In the genomic region with DNA sequence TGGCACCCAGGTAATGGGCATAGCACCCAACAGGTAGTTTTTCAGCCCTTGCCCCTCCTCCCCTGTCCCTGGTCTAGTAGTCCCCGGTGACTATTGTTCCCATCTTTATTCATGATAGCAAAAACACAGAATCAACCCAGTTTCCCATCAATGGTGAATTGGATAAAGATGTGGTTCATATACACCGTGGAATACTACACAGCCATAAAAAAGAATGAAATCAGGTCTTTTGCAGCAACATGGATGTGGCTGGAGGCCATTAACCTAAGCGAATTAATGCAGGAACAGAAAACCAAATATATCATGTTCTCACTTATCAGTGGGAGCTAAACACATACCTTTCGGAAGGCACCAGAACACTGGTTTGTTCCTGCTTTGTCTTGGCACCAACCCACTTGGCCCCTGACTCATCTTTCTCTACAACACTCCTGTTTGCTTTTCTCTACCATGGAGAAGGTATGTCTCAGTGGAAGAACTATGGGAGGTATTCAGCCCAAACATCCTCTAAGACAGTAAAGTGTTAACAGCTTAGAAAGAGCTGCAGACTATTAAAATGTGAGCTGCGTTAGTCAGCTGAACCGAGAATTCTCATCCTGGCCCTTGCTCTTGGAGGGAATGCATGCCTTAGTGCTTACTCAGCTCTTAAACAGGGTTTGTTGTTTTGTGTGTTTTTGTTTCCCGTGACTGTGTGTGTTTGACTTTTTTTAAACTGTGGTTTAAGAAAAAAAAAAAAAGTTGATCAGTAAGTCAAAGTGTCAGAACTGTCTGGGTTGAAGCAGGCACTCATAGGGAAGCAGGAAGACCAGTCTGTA, we compare ENCODE assay signal across 9 cellular contexts.
DNase-seq lines count a peak whose midpoint lies in the region; ATAC-seq and TF ChIP-seq lines count a peak whose summit lies in the region.
"Had no signal": no experiment of that assay in that cellular context is flagged by ENCODE, and none has a peak within 500 bp of the region (broad histone marks: within the 10 kb centered on the region; RNA-seq: fewer than 3 reads in every experiment).

No MANE protein-coding gene starts in this region.

- peak overlapping the region; percentile 80 to 95 (median 85) for H3K4me2 ChIP-seq in BLaER1 treated with 17β-estradiol and CSF1 and Interleukin-3, amounts not matched to agents 10 nM and 100 nM

- H3K27ac ChIP-seq in BLaER1 treated with 17β-estradiol and CSF1 and Interleukin-3, amounts not matched to agents 10 nM and 100 nM, result peak overlapping the region; percentile 45 to 75 (median 67); a peak in 20 of 22 replicates
- H3K27ac ChIP-seq in HUES6 (ENCODE audit: low read depth, low read length), result no peak overlapping the region; the same call in 1 of the 2 replicates
- H3K27ac ChIP-seq in right cardiac atrium (ENCODE audit: low read length), result peak overlapping the region; percentile 74
- H3K27ac ChIP-seq: HL-60 had no signal

- H3K27me3 ChIP-seq in BLaER1 treated with 17β-estradiol and CSF1 and Interleukin-3, amounts not matched to agents 10 nM and 100 nM, result no peaks in the 10 kb centered on the region
- H3K27me3 ChIP-seq in HUES6 (ENCODE audit: control insufficient read depth, insufficient read depth, low read length) (no peaks in the 10 kb centered on the region), adipocyte (replicated peaks; ENCODE audit: control insufficient read depth, insufficient read depth, low read length) (no peaks in the 10 kb centered on the region), right cardiac atrium (ENCODE audit: control insufficient read depth, insufficient read depth) (no peaks in the 10 kb centered on the region)

- DNase-seq in adipocyte (ENCODE audit: low read depth) (peak; percentile 94), right cardiac atrium (no peak), retinal pigment epithelial cell (ENCODE audit: low read depth) (peak; percentile 99), NCI-H345 (lab: John Stamatoyannopoulos, UW) (no peak)

- H3K36me3 ChIP-seq in BLaER1 treated with 17β-estradiol and CSF1 and Interleukin-3, amounts not matched to agents 10 nM and 100 nM, result 0 out of 22 replicates have a peak, but pooled peaks cover 0 to under 1% (median 0%) of the 10 kb centered on the region in 11 experiments
- H3K36me3 ChIP-seq in HUES6 (ENCODE audit: control insufficient read depth, insufficient read depth, low read length), result no peaks in the 10 kb centered on the region
- no peaks in the 10 kb centered on the region for H3K36me3 ChIP-seq in adipocyte (ENCODE audit: control insufficient read depth, insufficient read depth, low read length, severe bottlenecking)

- H3K4me3 ChIP-seq in BLaER1 treated with 17β-estradiol and CSF1 and Interleukin-3, amounts not matched to agents 10 nM and 100 nM, result no peak overlapping the region; a peak in 1 of 20 replicates
- H3K4me3 ChIP-seq in HUES6 (ENCODE audit: low read depth, low read length), result no peak overlapping the region
- peak overlapping the region; percentile 12 for H3K4me3 ChIP-seq in adipocyte (ENCODE audit: low read length)
- no peak overlapping the region for H3K4me3 ChIP-seq in right cardiac atrium (ENCODE audit: low read length)
- no peak overlapping the region for H3K4me3 ChIP-seq in retinal pigment epithelial cell (ENCODE audit: low read length)

- peaks cover 52 to 72% (median 59%) of the 10 kb centered on the region in 10 experiments for H3K4me1 ChIP-seq in BLaER1 treated with 17β-estradiol and CSF1 and Interleukin-3, amounts not matched to agents 10 nM and 100 nM
- H3K4me1 ChIP-seq in HUES6 (ENCODE audit: control insufficient read depth, insufficient read depth, low read length), result peaks cover 30% of the 10 kb centered on the region
- peaks cover 38% of the 10 kb centered on the region for H3K4me1 ChIP-seq in adipocyte (ENCODE audit: control insufficient read depth, insufficient read depth, low read length)
- peaks cover 12% of the 10 kb centered on the region for H3K4me1 ChIP-seq in right cardiac atrium (ENCODE audit: control insufficient read depth, insufficient read depth, low read length)

- ATAC-seq in right cardiac atrium, result peak; percentile 62 to 64
- ATAC-seq in HG03457 (IDR thresholded peaks at IDR 0.05; ENCODE audit: unreplicated experiment), result no peak
- no peak for ATAC-seq in GM18520 (IDR thresholded peaks at IDR 0.05; ENCODE audit: unreplicated experiment)

- H4K20me1 ChIP-seq in BLaER1 treated with 17β-estradiol and CSF1 and Interleukin-3, amounts not matched to agents 10 nM and 100 nM, result no peaks in the 10 kb centered on the region

- WGBS in right cardiac atrium, result 53% methylated on average over 7 of the region's 7 CpGs

- H3K9me3 ChIP-seq in BLaER1 treated with 17β-estradiol and CSF1 and Interleukin-3, amounts not matched to agents 10 nM and 100 nM (replicated peaks in 1 of 11), result peaks cover 2 to 22% (median 5%) of the 10 kb centered on the region in 11 experiments; a peak in 18 of 22 replicates
- H3K9me3 ChIP-seq in HUES6 (ENCODE audit: control insufficient read depth, insufficient read depth, low read depth, low read length) (0 out of 2 replicates have a peak, but pooled peaks cover under 1% of the 10 kb centered on the region), adipocyte (ENCODE audit: control insufficient read depth, low read length) (no peaks in the 10 kb centered on the region), right cardiac atrium (ENCODE audit: control insufficient read depth, low read length) (no peaks in the 10 kb centered on the region)

- intact Hi-C loops in right cardiac atrium (cut with DNase I), result loop anchor here in 1 of 4 donors (5.0 kb wide), 1 partner anchor 37 kb away; no protein-coding TSS in a partner anchor

- TF ChIP-seq CTCF in retinal pigment epithelial cell (conservative IDR thresholded peaks at IDR 0.05; ENCODE audit: low read depth, low read length), result no peak

- H3K9ac ChIP-seq in BLaER1 treated with 17β-estradiol and CSF1 and Interleukin-3, amounts not matched to agents 10 nM and 100 nM, result peak overlapping the region in 8 of 11 experiments; percentile 0 to 65 (median 50); a peak in 11 of 22 replicates
- peak overlapping the region; percentile 45 for H3K9ac ChIP-seq in HUES6 (ENCODE audit: low read length)
- H3K9ac ChIP-seq in adipocyte (ENCODE audit: low read length), result peak overlapping the region; percentile 75

Comparison
In these comparisons a context has a peak if more than half of its experiments do, and no peak if none do; other contexts are left out.
1. DNase-seq: peak in adipocyte (single experiment) and retinal pigment epithelial cell (single experiment); none in right cardiac atrium (0 of 3) and NCI-H345 (single experiment).
2. ATAC-seq: peak in right cardiac atrium (2 of 2); none in HG03457 (single experiment) and GM18520 (single experiment).
3. Peak in every context shown above with its lines, with median percentiles within 50 percentile points of each other: H3K9ac ChIP-seq.